9 cellular contexts compared by ENCODE assay signal in genomic region chr20:35171753-35172433, GRCh38. TPM values are rescaled to one million over a fixed set of nuclear protein-coding genes. Genes with fewer than 3 reads are reported as not detected.
DNase-seq lines count a peak whose midpoint lies in the region; ATAC-seq, FAIRE-seq and TF ChIP-seq lines count a peak whose summit lies in the region.
"Had no signal": no experiment of that assay in that cellular context is flagged by ENCODE, and none has a peak within 500 bp of the region (broad histone marks: within the 10 kb centered on the region; RNA-seq: fewer than 3 reads in every experiment).

Gene PROCR (plus strand): TSS chr20:35172072. CDS start chr20:35172155, 83 bp downstream.

- H3K27ac Mint-ChIP-seq in stimulated activated naive CD8-positive, alpha-beta T cell treated with anti-CD3 and anti-CD28 coated beads, Interleukin-15, amount 100 ng/mL, for 72 hours = peak within 1 kb of the TSS; percentile 92 to 93

- H3K9me3 Mint-ChIP-seq in stimulated activated naive CD8-positive, alpha-beta T cell treated with anti-CD3 and anti-CD28 coated beads, Interleukin-15, amount 100 ng/mL, for 72 hours = no peaks in the 10 kb centered on the region

- H2AFZ ChIP-seq in H1 (ENCODE audit: low read length) = peak within 1 kb of the TSS; percentile 18

- peak within 1 kb of the TSS; percentile 12; the same call in 1 of the 2 replicates for H4K8ac ChIP-seq in H1 (ENCODE audit: extremely low read depth, insufficient read depth, low read length)

- peak within 1 kb of the TSS; percentile 36 to 54 (median 44); a peak in 7 of 8 replicates for H3K4me3 ChIP-seq in H1 (ENCODE audit: extremely low read depth in 1 of 4, insufficient read depth in 2 of 4, low read depth in 3 of 4, low read length in 4 of 4)
- H3K4me3 ChIP-seq in liver (ENCODE audit: low read depth in 1 of 3, low read length in 3 of 3) = peak within 1 kb of the TSS in 1 of 3 donors; percentile 4

- H2BK12ac ChIP-seq in H1 (ENCODE audit: low read depth, low read length) = peak within 1 kb of the TSS; percentile 45

- peak within 1 kb of the TSS; percentile 72 for H3K18ac ChIP-seq in H1 (ENCODE audit: extremely low read depth, low read length)

- H3K23ac ChIP-seq in H1 (ENCODE audit: insufficient read length) = no peak within 1 kb of the TSS

- no peak for TF ChIP-seq POLR2A in H1 (IDR thresholded peaks at IDR 0.05; ENCODE audit: control extremely low read depth in 1 of 2, low read depth in 2 of 2, low read length in 2 of 2)

- no peak within 1 kb of the TSS for H3K14ac ChIP-seq in H1 (ENCODE audit: insufficient read length)

- H3K79me2 ChIP-seq in H1 (ENCODE audit: control insufficient read depth in 1 of 2, insufficient read depth in 2 of 2, low read length in 2 of 2) = no peaks in the 10 kb centered on the region

- H3K4me1 ChIP-seq in H1 (replicated peaks in 1 of 4; ENCODE audit: control insufficient read depth in 3 of 4, insufficient read depth in 4 of 4, low read length in 3 of 4) (peaks cover 0 to 16% (median 8%) of the 10 kb centered on the region in 4 experiments; a peak in 6 of 7 replicates), liver (ENCODE audit: control insufficient read depth in 4 of 4, insufficient read depth in 4 of 4, low read length in 3 of 4) (peaks cover 4 to 26% (median 11%) of the 10 kb centered on the region in 4 donors)

- peak; percentile 73 for ATAC-seq in stimulated activated naive CD8-positive, alpha-beta T cell treated with anti-CD3 and anti-CD28 coated beads, Interleukin-15, amount 100 ng/mL, for 72 hours

- H3K27me3 ChIP-seq in H1 (replicated peaks in 1 of 4; ENCODE audit: control insufficient read depth in 3 of 4, extremely low read depth in 1 of 4, insufficient read depth in 3 of 4, low read length in 3 of 4) (peaks cover 0 to 2% (median 0%) of the 10 kb centered on the region in 4 experiments; a peak in 2 of 7 replicates), liver (ENCODE audit: control insufficient read depth in 4 of 4, insufficient read depth in 4 of 4, low read length in 3 of 4) (no peaks in the 10 kb centered on the region)

- H3K36me3 ChIP-seq in H1 (ENCODE audit: control insufficient read depth in 2 of 4, insufficient read depth in 4 of 4, low read length in 3 of 4) = no peaks in the 10 kb centered on the region
- H3K36me3 ChIP-seq in liver (ENCODE audit: control insufficient read depth in 4 of 4, insufficient read depth in 3 of 4, low read depth in 1 of 4, low read length in 3 of 4) = no peaks in the 10 kb centered on the region

- WGBS in H1 (ENCODE audit: extremely low coverage in 1 of 2, insufficient coverage in 1 of 2, insufficient read length in 1 of 2, insufficient replicate concordance in 2 of 2, low coverage in 1 of 2, low lambda C conversion rate in 2 of 2, missing lambda C conversion rate in 1 of 2), 2 experiments = 18% methylated on average over 13 of the region's 16 CpGs; no CpG with 5 or more reads in 1 of the 2 experiments
- WGBS in liver = 47% methylated on average over 16 of the region's 16 CpGs

- H3K9me3 ChIP-seq in H1 (ENCODE audit: insufficient read depth in 2 of 2, low read depth in 1 of 2, low read length in 1 of 2) = no peaks in the 10 kb centered on the region
- no peaks in the 10 kb centered on the region for H3K9me3 ChIP-seq in liver (ENCODE audit: control insufficient read depth in 4 of 4, low read length in 3 of 4)

- no peak for FAIRE-seq in H1 (lab: Jason Lieb, UNC)
- FAIRE-seq: TTC549 had no signal

- TF ChIP-seq RAD21 in H1 (IDR thresholded peaks at IDR 0.05 in 1 of 2, conservative IDR thresholded peaks at IDR 0.05 in 1 of 2; ENCODE audit: low read depth in 2 of 2, low read length in 2 of 2) = no peak
- no peak for TF ChIP-seq RAD21 in liver (IDR thresholded peaks at IDR 0.05)

- H2BK120ac ChIP-seq in H1 (replicated peaks; ENCODE audit: low read depth, low read length) = no peak within 1 kb of the TSS

- no peak within 1 kb of the TSS for H3K4ac ChIP-seq in H1 (replicated peaks; ENCODE audit: insufficient read length, low read depth, low read length)

- no peak within 1 kb of the TSS for H4K91ac ChIP-seq in H1 (replicated peaks; ENCODE audit: insufficient read length, low read length)

- H2BK5ac ChIP-seq in H1 (ENCODE audit: low read depth, low read length) = 0 out of 2 replicates have a peak within 1 kb of the TSS, but pooled peaks have one; percentile 62

- no peak within 1 kb of the TSS; the same call in 1 of the 2 replicates for H2AK5ac ChIP-seq in H1 (ENCODE audit: low read depth, low read length)

- H3K23me2 ChIP-seq in H1 (ENCODE audit: low read depth, low read length) = peaks cover 6% of the 10 kb centered on the region; the same call in 1 of the 2 replicates

- no peaks in the 10 kb centered on the region for H3K27me3 Mint-ChIP-seq in stimulated activated naive CD8-positive, alpha-beta T cell treated with anti-CD3 and anti-CD28 coated beads, Interleukin-15, amount 100 ng/mL, for 72 hours

- no peak within 1 kb of the TSS; the same call in 1 of the 2 replicates for H2BK15ac ChIP-seq in H1 (ENCODE audit: low read length)

- no peak within 1 kb of the TSS for H3K27ac ChIP-seq in H1 (ENCODE audit: low read depth, low read length)
- H3K27ac ChIP-seq in liver (ENCODE audit: low read depth in 1 of 2, low read length in 2 of 2) = peak within 1 kb of the TSS; percentile 59 to 62

- H3K9ac ChIP-seq in H1 (replicated peaks in 1 of 4; ENCODE audit: extremely low read depth in 1 of 4, low read depth in 3 of 4, low read length in 3 of 4) (0 out of 7 replicates have a peak within 1 kb of the TSS, but pooled peaks of 1 of the 4 experiments have one; percentile 9), liver (ENCODE audit: low read depth in 1 of 2, low read length in 2 of 2) (no peak within 1 kb of the TSS)

- H3K4me2 ChIP-seq in H1 (ENCODE audit: insufficient read depth in 1 of 2, low read depth in 2 of 2, low read length in 2 of 2) = peak within 1 kb of the TSS; percentile 71 to 72

- H3K4me1 Mint-ChIP-seq in stimulated activated naive CD8-positive, alpha-beta T cell treated with anti-CD3 and anti-CD28 coated beads, Interleukin-15, amount 100 ng/mL, for 72 hours = peaks cover 21% of the 10 kb centered on the region

- peak within 1 kb of the TSS; percentile 87; the same call in 1 of the 2 replicates for H2BK20ac ChIP-seq in H1 (ENCODE audit: low read length)

- POLR2A ChIA-PET in H1 (lab: Charles Lee; ENCODE audit: partially characterized antibody) = no interaction called here

- peak; percentile 60 for DNase-seq in DMS114 treated with DMSO at 0.1 percent for 48 hours (lab: John Stamatoyannopoulos, UW; ENCODE audit: unreplicated experiment)
- DNase-seq in Kasumi-1 (lab: John Stamatoyannopoulos, UW) = peak; percentile 94 to 96
- peak; percentile 87 for DNase-seq in T1000 (lab: John Stamatoyannopoulos, UW)
- peak in 1 of 2 experiments; percentile 79 for DNase-seq in H1 (ENCODE audit: low read depth in 1 of 2, low spot score in 2 of 2)
- DNase-seq in stimulated activated naive CD8-positive, alpha-beta T cell treated with anti-CD3 and anti-CD28 coated beads, Interleukin-15, amount 100 ng/mL, for 72 hours = peak; percentile 16 to 17
- DNase-seq in NK-92 treated with Interleukin-12 subunit alpha and Interleukin-12 subunit beta, amount 100 ng/mL, for 24 hours (lab: John Stamatoyannopoulos, UW) = no peak
- no peak for DNase-seq in stimulated activated CD4-positive, alpha-beta T cell treated with anti-CD3 and anti-CD28 coated beads, Interleukin-12 subunit alpha, Interleukin-12 subunit beta, amount 100 ng/mL, for 4 hours

- no peak within 1 kb of the TSS for H3K56ac ChIP-seq in H1 (replicated peaks; ENCODE audit: insufficient read length, low read depth, low read length)

- peak within 1 kb of the TSS; percentile 85 to 88 for H3K4me3 Mint-ChIP-seq in stimulated activated naive CD8-positive, alpha-beta T cell treated with anti-CD3 and anti-CD28 coated beads, Interleukin-15, amount 100 ng/mL, for 72 hours

- no peak within 1 kb of the TSS for H4K5ac ChIP-seq in H1 (ENCODE audit: insufficient read length, low read depth, low read length)

- CTCF ChIA-PET in H1 (lab: Charles Lee; ENCODE audit: partially characterized antibody) = no interaction called here

- no peaks in the 10 kb centered on the region for H4K20me1 ChIP-seq in H1 (replicated peaks in 1 of 2; ENCODE audit: control insufficient read depth in 1 of 2, insufficient read depth in 2 of 2, low read length in 2 of 2)

- TF ChIP-seq CTCF in H1 (IDR thresholded peaks at IDR 0.05; ENCODE audit: control extremely low read depth in 1 of 3, insufficient read depth in 1 of 3, low read depth in 1 of 3, low read length in 3 of 3) (no peak), liver (IDR thresholded peaks at IDR 0.05; ENCODE audit: low read depth, low read length, missing input control) (no peak)

- 0 out of 3 replicates have a peak, but pooled peaks of 1 of the 2 experiments have one; percentile 17 for TF ChIP-seq EP300 in H1 (IDR thresholded peaks at IDR 0.05; ENCODE audit: borderline replicate concordance in 1 of 2, low read depth in 2 of 2, low read length in 2 of 2)

- no peaks in the 10 kb centered on the region for H3K79me1 ChIP-seq in H1 (ENCODE audit: low read depth, low read length)

TF ChIP-seq in H1, 55 proteins besides CTCF, POLR2A, EP300 and RAD21 (continues in another document):
- TF ChIP-seq EGR1 (IDR thresholded peaks at IDR 0.05; ENCODE audit: borderline replicate concordance, low read depth, low read length) (peak; percentile 55; the same call in 1 of the 2 replicates), SP4 (IDR thresholded peaks at IDR 0.05; ENCODE audit: low read length) (no peak), TCF12 (IDR thresholded peaks at IDR 0.05; ENCODE audit: low read depth, low read length) (no peak), TAF1 (IDR thresholded peaks at IDR 0.05; ENCODE audit: low read depth, low read length) (peak; percentile 43; the same call in 1 of the 2 replicates)

TF ChIP-seq in liver, 16 proteins besides CTCF, POLR2A, EP300 and RAD21 (continues in another document):
- TF ChIP-seq EGR1 (IDR thresholded peaks at IDR 0.05; ENCODE audit: low read depth in 2 of 2) (no peak), SP1 (IDR thresholded peaks at IDR 0.05) (peak; percentile 15), JUND (IDR thresholded peaks at IDR 0.05) (no peak), GABPA (IDR thresholded peaks at IDR 0.05 in 1 of 2, conservative IDR thresholded peaks at IDR 0.05 in 1 of 2) (no peak), FOXA1 (IDR thresholded peaks at IDR 0.05) (no peak), HNF4A (conservative IDR thresholded peaks at IDR 0.05) (no peak)

RNA-seq across cellular contexts. Expression of gene PROCR, which starts in this region (rescaled TPM):
- total RNA-seq in H1 (2021; fragmentation: NEBNext Ultra II Directional; extraction: Animal tissue kit (Norgen Biotek cat#: 25700)) = 19.5 and 21.3 TPM in 2 replicates
- polyA plus RNA-seq in H1 (2011; rRNA removed) = 42.9 and 54.4 TPM in 2 replicates
- polyA plus RNA-seq in H1 (2011; cell fraction: cytosol; rRNA removed) = 33.2 TPM
- polyA plus RNA-seq in H1 (2011; cell fraction: nucleus; rRNA removed) = 44.0 TPM
- polyA plus RNA-seq in H1 (2012, experiment 1 of 2) = 14.9 to 23.5 TPM (median 19.7 TPM) in 4 replicates
- 25.4 TPM for polyA plus RNA-seq in H1 (2012, experiment 2 of 2)
- polyA plus RNA-seq in H1 (2013, experiment 1 of 2) = 23.6 TPM
- 29.0 TPM for polyA plus RNA-seq in H1 (2013, experiment 2 of 2)
- polyA minus RNA-seq in H1 (2011; rRNA and poly(A)+ RNA removed) = 18.1 and 18.2 TPM in 2 replicates
- polyA minus RNA-seq in H1 (2011; cell fraction: cytosol; rRNA and poly(A)+ RNA removed) = 11.0 TPM
- 13.2 TPM for polyA minus RNA-seq in H1 (2011; cell fraction: nucleus; rRNA and poly(A)+ RNA removed)
- 1 to 10 TPM; 3.7 to 6.7 TPM for total RNA-seq in liver
- 1 to 10 TPM; 5.3 to 7.6 TPM for polyA plus RNA-seq in liver

Comparison
In these comparisons a context has a peak if more than half of its experiments do, and no peak if none do; other contexts are left out.
1. DNase-seq: peak in DMS114 treated with DMSO at 0.1 percent for 48 hours (single experiment), Kasumi-1 (2 of 2), T1000 (single experiment) and stimulated activated naive CD8-positive, alpha-beta T cell treated with anti-CD3 and anti-CD28 coated beads, Interleukin-15, amount 100 ng/mL, for 72 hours (2 of 2); none in NK-92 treated with Interleukin-12 subunit alpha and Interleukin-12 subunit beta, amount 100 ng/mL, for 24 hours (single experiment) and stimulated activated CD4-positive, alpha-beta T cell treated with anti-CD3 and anti-CD28 coated beads, Interleukin-12 subunit alpha, Interleukin-12 subunit beta, amount 100 ng/mL, for 4 hours (single experiment).